ENCODE assay signal across 7 cellular contexts in the genomic region with DNA sequence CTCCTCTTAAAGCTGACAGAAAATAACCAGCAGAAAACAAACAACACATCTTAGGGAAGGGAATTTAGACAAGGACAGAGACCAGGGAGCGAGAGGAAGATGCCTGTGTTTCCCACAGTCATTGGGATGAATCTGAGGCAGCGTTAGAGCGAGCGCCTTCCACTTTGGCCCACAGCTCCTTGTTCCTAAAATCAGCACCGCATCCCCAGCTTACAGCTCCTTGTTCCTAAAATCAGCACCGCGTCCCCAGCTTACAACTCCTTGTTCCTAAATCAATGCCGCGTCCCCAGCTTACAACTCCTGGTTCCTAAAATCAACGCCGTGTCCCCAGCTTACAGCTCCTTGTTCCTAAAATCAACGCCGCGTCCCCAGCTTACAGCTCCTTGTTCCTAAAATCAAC.
"Had no signal": no experiment of that assay in that cellular context is flagged by ENCODE, and none has a peak within 500 bp of the region (broad histone marks: within the 10 kb centered on the region; RNA-seq: fewer than 3 reads in every experiment).

No MANE protein-coding gene starts in this region.

- H3K27ac ChIP-seq: GM23248 had no signal

- H3K4me3 Mint-ChIP-seq: H9 had no signal

- H3K4me3 ChIP-seq: GM23248, K562 had no signal

- H2AFZ ChIP-seq: GM23248 had no signal

- FAIRE-seq: HTR-8/SVneo, K562 had no signal

- H3K9ac ChIP-seq: GM23248 had no signal

- ATAC-seq: K562 had no signal

- DNase-seq: GM23248, GOT3, H9, HCEC 1CT, IMR-90 had no signal
